1 cellular context compared by ENCODE assay signal in the genomic region with DNA sequence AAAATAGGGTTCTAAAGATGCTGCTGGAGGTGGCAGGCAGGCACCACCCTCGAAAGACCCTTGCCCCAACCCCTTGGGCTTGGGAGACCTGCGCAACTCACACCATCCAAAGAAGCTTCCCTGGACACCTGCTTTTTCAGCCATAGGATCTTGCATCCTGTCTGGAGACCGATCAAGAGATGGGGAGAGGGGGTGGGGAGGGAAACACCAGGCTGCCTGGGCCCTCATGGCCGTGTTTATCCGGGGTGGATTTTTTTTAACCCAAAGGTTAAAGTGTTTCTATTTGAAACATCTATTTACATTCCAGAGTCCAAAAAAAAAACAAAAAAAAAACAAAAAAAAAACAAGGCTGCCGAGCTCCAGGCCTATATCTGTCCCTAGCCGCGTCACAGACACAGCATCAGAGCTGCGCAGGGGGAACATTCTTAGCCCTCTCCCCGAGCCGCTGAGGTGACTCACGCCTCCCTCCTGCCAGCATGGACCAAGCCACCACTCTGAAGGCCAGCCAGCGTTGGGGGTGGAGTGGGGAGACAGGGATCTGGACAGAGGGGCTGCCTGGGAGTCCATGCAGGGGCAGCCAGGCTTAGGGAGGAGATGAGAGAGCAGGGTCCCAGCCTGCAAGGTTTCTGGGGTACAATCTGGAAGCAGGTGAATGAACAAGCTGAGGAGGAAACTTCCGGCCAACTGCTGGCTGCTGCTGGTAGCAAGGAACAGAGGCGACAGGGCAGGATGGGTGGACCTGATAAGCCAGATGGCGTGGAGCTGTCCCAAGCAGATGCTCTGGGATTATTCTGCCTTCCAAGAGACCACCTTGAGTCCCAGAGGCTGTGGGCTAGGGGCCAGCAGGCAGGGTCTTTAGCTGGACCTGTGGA.
TF ChIP-seq lines count a peak whose summit lies in the region.

No MANE protein-coding gene starts in this region.

TF ChIP-seq in HepG2, 621 proteins besides CTCF, POLR2A, EP300 and RAD21 (continued from another document and continues in another):
- TF ChIP-seq, protein P1, sequence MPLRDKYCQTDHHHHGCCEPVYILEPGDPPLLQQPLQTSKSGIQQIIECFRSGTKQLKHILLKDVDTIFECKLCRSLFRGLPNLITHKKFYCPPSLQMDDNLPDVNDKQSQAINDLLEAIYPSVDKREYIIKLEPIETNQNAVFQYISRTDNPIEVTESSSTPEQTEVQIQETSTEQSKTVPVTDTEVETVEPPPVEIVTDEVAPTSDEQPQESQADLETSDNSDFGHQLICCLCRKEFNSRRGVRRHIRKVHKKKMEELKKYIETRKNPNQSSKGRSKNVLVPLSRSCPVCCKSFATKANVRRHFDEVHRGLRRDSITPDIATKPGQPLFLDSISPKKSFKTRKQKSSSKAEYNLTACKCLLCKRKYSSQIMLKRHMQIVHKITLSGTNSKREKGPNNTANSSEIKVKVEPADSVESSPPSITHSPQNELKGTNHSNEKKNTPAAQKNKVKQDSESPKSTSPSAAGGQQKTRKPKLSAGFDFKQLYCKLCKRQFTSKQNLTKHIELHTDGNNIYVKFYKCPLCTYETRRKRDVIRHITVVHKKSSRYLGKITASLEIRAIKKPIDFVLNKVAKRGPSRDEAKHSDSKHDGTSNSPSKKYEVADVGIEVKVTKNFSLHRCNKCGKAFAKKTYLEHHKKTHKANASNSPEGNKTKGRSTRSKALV (CRISPR knock-in tag; IDR thresholded peaks at IDR 0.05): peak; percentile 73
- TF ChIP-seq ZBTB21 (CRISPR knock-in tag; IDR thresholded peaks at IDR 0.05) (peak; percentile 46; the same call in 1 of the 2 replicates), MTA3 (CRISPR knock-in tag; IDR thresholded peaks at IDR 0.05) (no peak), ZNF615 (CRISPR knock-in tag; IDR thresholded peaks at IDR 0.05; ENCODE audit: borderline replicate concordance) (no peak), CBX5 (CRISPR knock-in tag; IDR thresholded peaks at IDR 0.05; ENCODE audit: borderline replicate concordance) (peak; percentile 85; the same call in 1 of the 2 replicates), ZNF362 (CRISPR knock-in tag; IDR thresholded peaks at IDR 0.05; ENCODE audit: borderline replicate concordance) (peak; percentile 100), ZNF558 (CRISPR knock-in tag; IDR thresholded peaks at IDR 0.05; ENCODE audit: borderline replicate concordance) (peak; percentile 70; the same call in 1 of the 2 replicates), FOXK2 (IDR thresholded peaks at IDR 0.05) (peak; percentile 96), PAWR (CRISPR knock-in tag; IDR thresholded peaks at IDR 0.05; ENCODE audit: borderline replicate concordance) (peak; percentile 91; the same call in 1 of the 2 replicates), CHD4 (IDR thresholded peaks at IDR 0.05; ENCODE audit: borderline replicate concordance, low read length) (peak; percentile 74; the same call in 1 of the 2 replicates), FOXK1 (CRISPR knock-in tag; IDR thresholded peaks at IDR 0.05; ENCODE audit: borderline replicate concordance, low read depth) (peak; percentile 96), IRF1 (CRISPR knock-in tag; IDR thresholded peaks at IDR 0.05; ENCODE audit: low read depth) (0 out of 2 replicates have a peak, but pooled peaks have one; percentile 21), RXRB (CRISPR knock-in tag; IDR thresholded peaks at IDR 0.05; ENCODE audit: borderline replicate concordance) (peak; percentile 93), ARID3A (IDR thresholded peaks at IDR 0.05; ENCODE audit: low read depth, low read length) (peak; percentile 60), ZFP41 (CRISPR knock-in tag; IDR thresholded peaks at IDR 0.05; ENCODE audit: borderline replicate concordance) (no peak), CCDC6 (CRISPR knock-in tag; IDR thresholded peaks at IDR 0.05) (no peak), ATF7 (IDR thresholded peaks at IDR 0.05) (no peak), ATF7 (CRISPR knock-in tag; IDR thresholded peaks at IDR 0.05) (peak; percentile 89), FOXP4 (CRISPR knock-in tag; IDR thresholded peaks at IDR 0.05) (peak; percentile 97), RXRA (CRISPR knock-in tag; IDR thresholded peaks at IDR 0.05) (peak; percentile 72; the same call in 1 of the 2 replicates), ZNF674 (CRISPR knock-in tag; IDR thresholded peaks at IDR 0.05; ENCODE audit: low read depth) (no peak), NR2F6 (IDR thresholded peaks at IDR 0.05) (peak; percentile 88), NR2F6 (CRISPR knock-in tag; IDR thresholded peaks at IDR 0.05) (peak; percentile 82), AGO2 (optimal IDR thresholded peaks at IDR 0.05; ENCODE audit: low read depth, low read length) (peak; percentile 65)
- TF ChIP-seq, protein P2, sequence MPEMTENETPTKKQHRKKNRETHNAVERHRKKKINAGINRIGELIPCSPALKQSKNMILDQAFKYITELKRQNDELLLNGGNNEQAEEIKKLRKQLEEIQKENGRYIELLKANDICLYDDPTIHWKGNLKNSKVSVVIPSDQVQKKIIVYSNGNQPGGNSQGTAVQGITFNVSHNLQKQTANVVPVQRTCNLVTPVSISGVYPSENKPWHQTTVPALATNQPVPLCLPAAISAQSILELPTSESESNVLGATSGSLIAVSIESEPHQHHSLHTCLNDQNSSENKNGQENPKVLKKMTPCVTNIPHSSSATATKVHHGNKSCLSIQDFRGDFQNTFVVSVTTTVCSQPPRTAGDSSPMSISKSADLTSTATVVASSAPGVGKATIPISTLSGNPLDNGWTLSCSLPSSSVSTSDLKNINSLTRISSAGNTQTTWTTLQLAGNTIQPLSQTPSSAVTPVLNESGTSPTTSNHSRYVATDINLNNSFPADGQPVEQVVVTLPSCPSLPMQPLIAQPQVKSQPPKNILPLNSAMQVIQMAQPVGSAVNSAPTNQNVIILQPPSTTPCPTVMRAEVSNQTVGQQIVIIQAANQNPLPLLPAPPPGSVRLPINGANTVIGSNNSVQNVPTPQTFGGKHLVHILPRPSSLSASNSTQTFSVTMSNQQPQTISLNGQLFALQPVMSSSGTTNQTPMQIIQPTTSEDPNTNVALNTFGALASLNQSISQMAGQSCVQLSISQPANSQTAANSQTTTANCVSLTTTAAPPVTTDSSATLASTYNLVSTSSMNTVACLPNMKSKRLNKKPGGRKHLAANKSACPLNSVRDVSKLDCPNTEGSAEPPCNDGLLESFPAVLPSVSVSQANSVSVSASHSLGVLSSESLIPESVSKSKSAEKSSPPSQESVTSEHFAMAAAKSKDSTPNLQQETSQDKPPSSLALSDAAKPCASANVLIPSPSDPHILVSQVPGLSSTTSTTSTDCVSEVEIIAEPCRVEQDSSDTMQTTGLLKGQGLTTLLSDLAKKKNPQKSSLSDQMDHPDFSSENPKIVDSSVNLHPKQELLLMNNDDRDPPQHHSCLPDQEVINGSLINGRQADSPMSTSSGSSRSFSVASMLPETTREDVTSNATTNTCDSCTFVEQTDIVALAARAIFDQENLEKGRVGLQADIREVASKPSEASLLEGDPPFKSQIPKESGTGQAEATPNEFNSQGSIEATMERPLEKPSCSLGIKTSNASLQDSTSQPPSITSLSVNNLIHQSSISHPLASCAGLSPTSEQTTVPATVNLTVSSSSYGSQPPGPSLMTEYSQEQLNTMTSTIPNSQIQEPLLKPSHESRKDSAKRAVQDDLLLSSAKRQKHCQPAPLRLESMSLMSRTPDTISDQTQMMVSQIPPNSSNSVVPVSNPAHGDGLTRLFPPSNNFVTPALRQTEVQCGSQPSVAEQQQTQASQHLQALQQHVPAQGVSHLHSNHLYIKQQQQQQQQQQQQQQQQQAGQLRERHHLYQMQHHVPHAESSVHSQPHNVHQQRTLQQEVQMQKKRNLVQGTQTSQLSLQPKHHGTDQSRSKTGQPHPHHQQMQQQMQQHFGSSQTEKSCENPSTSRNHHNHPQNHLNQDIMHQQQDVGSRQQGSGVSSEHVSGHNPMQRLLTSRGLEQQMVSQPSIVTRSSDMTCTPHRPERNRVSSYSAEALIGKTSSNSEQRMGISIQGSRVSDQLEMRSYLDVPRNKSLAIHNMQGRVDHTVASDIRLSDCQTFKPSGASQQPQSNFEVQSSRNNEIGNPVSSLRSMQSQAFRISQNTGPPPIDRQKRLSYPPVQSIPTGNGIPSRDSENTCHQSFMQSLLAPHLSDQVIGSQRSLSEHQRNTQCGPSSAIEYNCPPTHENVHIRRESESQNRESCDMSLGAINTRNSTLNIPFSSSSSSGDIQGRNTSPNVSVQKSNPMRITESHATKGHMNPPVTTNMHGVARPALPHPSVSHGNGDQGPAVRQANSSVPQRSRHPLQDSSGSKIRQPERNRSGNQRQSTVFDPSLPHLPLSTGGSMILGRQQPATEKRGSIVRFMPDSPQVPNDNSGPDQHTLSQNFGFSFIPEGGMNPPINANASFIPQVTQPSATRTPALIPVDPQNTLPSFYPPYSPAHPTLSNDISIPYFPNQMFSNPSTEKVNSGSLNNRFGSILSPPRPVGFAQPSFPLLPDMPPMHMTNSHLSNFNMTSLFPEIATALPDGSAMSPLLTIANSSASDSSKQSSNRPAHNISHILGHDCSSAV (CRISPR knock-in tag; IDR thresholded peaks at IDR 0.05; ENCODE audit: borderline replicate concordance): no peak
- TF ChIP-seq, protein P3, sequence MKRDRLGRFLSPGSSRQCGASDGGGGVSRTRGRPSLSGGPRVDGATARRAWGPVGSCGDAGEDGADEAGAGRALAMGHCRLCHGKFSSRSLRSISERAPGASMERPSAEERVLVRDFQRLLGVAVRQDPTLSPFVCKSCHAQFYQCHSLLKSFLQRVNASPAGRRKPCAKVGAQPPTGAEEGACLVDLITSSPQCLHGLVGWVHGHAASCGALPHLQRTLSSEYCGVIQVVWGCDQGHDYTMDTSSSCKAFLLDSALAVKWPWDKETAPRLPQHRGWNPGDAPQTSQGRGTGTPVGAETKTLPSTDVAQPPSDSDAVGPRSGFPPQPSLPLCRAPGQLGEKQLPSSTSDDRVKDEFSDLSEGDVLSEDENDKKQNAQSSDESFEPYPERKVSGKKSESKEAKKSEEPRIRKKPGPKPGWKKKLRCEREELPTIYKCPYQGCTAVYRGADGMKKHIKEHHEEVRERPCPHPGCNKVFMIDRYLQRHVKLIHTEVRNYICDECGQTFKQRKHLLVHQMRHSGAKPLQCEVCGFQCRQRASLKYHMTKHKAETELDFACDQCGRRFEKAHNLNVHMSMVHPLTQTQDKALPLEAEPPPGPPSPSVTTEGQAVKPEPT (CRISPR knock-in tag; IDR thresholded peaks at IDR 0.05; ENCODE audit: low read depth): no peak
- TF ChIP-seq, protein P4, sequence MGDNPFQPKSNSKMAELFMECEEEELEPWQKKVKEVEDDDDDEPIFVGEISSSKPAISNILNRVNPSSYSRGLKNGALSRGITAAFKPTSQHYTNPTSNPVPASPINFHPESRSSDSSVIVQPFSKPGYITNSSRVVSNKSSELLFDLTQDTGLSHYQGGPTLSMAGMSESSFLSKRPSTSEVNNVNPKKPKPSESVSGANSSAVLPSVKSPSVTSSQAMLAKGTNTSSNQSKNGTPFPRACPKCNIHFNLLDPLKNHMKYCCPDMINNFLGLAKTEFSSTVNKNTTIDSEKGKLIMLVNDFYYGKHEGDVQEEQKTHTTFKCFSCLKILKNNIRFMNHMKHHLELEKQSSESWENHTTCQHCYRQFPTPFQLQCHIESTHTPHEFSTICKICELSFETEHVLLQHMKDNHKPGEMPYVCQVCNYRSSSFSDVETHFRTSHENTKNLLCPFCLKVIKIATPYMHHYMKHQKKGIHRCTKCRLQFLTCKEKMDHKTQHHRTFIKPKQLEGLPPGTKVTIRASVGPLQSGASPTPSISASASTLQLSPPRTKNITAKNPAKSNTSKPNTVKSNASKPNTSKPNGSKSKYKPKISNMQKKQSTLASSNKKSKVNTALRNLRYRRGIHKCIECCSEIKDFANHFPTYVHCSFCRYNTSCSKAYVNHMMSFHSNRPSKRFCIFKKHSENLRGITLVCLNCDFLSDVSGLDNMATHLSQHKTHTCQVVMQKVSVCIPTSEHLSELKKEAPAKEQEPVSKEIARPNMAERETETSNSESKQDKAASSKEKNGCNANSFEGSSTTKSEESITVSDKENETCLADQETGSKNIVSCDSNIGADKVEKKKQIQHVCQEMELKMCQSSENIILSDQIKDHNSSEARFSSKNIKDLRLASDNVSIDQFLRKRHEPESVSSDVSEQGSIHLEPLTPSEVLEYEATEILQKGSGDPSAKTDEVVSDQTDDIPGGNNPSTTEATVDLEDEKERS (CRISPR knock-in tag; IDR thresholded peaks at IDR 0.05): no peak; the same call in 1 of the 2 replicates
